ENCODE assay signal across 11 cellular contexts in genomic region chr4:6693274-6694176, GRCh38. TPM values are rescaled to one million over a fixed set of nuclear protein-coding genes. Genes with fewer than 3 reads are reported as not detected.
DNase-seq lines count a peak whose midpoint lies in the region; ATAC-seq and TF ChIP-seq lines count a peak whose summit lies in the region.
"Had no signal": no experiment of that assay in that cellular context is flagged by ENCODE, and none has a peak within 500 bp of the region (broad histone marks: within the 10 kb centered on the region; RNA-seq: fewer than 3 reads in every experiment).

S100P (plus strand) TSS chr4:6693878; CDS start chr4:6693933, 55 bp downstream.

- H3K27me3 ChIP-seq in CD4-positive, alpha-beta memory T cell (ENCODE audit: insufficient read depth, low read length) = no peaks in the 10 kb centered on the region
- no peaks in the 10 kb centered on the region for H3K27me3 ChIP-seq in colonic mucosa
- H3K27me3 ChIP-seq in gastrocnemius medialis = no peaks in the 10 kb centered on the region
- H3K27me3 ChIP-seq: ascending aorta had no signal

- H3K27ac ChIP-seq in CD4-positive, alpha-beta memory T cell (ENCODE audit: low read depth, low read length) = peak within 1 kb of the TSS; percentile 81
- H3K27ac ChIP-seq in colonic mucosa (peak within 1 kb of the TSS; percentile 53), gastrocnemius medialis (no peak within 1 kb of the TSS)
- H3K27ac ChIP-seq: ascending aorta had no signal

- no peaks in the 10 kb centered on the region for H3K9me3 Mint-ChIP-seq in CD4-positive, alpha-beta memory T cell
- no peaks in the 10 kb centered on the region for H3K9me3 Mint-ChIP-seq in nephron progenitor cell

- ATAC-seq in gastrocnemius medialis = no peak

- peaks cover 3 to 8% of the 10 kb centered on the region in 2 donors for H3K36me3 Mint-ChIP-seq in CD4-positive, alpha-beta memory T cell
- peaks cover 5% of the 10 kb centered on the region for H3K36me3 Mint-ChIP-seq in nephron progenitor cell (ENCODE audit: low read depth)

- H3K4me1 Mint-ChIP-seq in CD4-positive, alpha-beta memory T cell = peaks cover 62 to 94% (median 79%) of the 10 kb centered on the region in 4 donors
- peaks cover 69% of the 10 kb centered on the region for H3K4me1 Mint-ChIP-seq in nephron progenitor cell

- no peaks in the 10 kb centered on the region for H3K27me3 Mint-ChIP-seq in CD4-positive, alpha-beta memory T cell
- H3K27me3 Mint-ChIP-seq in nephron progenitor cell (ENCODE audit: low read depth, poor library complexity) = peaks cover 3% of the 10 kb centered on the region

- H3K9ac ChIP-seq in colonic mucosa (ENCODE audit: low read depth in 2 of 2, low read length in 2 of 2) = peak within 1 kb of the TSS in 1 of 2 donors; percentile 51
- H3K9ac ChIP-seq: parathyroid adenoma had no signal

- no peak for TF ChIP-seq POLR2A in gastrocnemius medialis (IDR thresholded peaks at IDR 0.05)

- peaks cover 99% of the 10 kb centered on the region for H3K4me1 ChIP-seq in CD4-positive, alpha-beta memory T cell (ENCODE audit: insufficient read depth, low read length)
- H3K4me1 ChIP-seq in colonic mucosa = peaks cover 9% of the 10 kb centered on the region
- peaks cover 0 to 7% of the 10 kb centered on the region in 2 donors for H3K4me1 ChIP-seq in gastrocnemius medialis

- TF ChIP-seq CTCF in colonic mucosa (IDR thresholded peaks at IDR 0.05) = no peak
- no peak for TF ChIP-seq CTCF in nephron progenitor cell (IDR thresholded peaks at IDR 0.05)
- TF ChIP-seq CTCF in gastrocnemius medialis (IDR thresholded peaks at IDR 0.05 in 4 of 5, conservative IDR thresholded peaks at IDR 0.05 in 1 of 5) = no peak

- H3K27ac Mint-ChIP-seq in CD4-positive, alpha-beta memory T cell = peak within 1 kb of the TSS; percentile 89 to 97 (median 93)
- H3K27ac Mint-ChIP-seq in nephron progenitor cell = peak within 1 kb of the TSS; percentile 98

- intact Hi-C loops in CD4-positive, alpha-beta memory T cell (cut with micrococcal nuclease) = no loop called here
- intact Hi-C loops in colonic mucosa (cut with DNase I) (no loop called here), gastrocnemius medialis (cut with DNase I; ENCODE audit: low total_unique reads) (no loop called here)

- H3K4me3 Mint-ChIP-seq in CD4-positive, alpha-beta memory T cell = peak within 1 kb of the TSS; percentile 69 to 84 (median 76)
- peak within 1 kb of the TSS; percentile 60 for H3K4me3 Mint-ChIP-seq in nephron progenitor cell

- peak within 1 kb of the TSS in 1 of 2 donors; percentile 19 for H3K4me3 ChIP-seq in CD4-positive, alpha-beta memory T cell (ENCODE audit: low read length in 2 of 2)
- H3K4me3 ChIP-seq in colonic mucosa = peak within 1 kb of the TSS; percentile 10
- H3K4me3 ChIP-seq in gastrocnemius medialis = no peak within 1 kb of the TSS
- H3K4me3 ChIP-seq: ascending aorta had no signal

- CTCF ChIA-PET in CD4-positive, alpha-beta memory T cell (lab: Charles Lee; ENCODE audit: partially characterized antibody) = interaction anchor here (0.7 to 7.0 kb wide), 6 partner anchors 12 to 23 kb away, joined by 3 to 155 read pairs (median 4); partner anchors contain the start of gene BLOC1S4

- POLR2A ChIA-PET in CD4-positive, alpha-beta memory T cell (lab: Charles Lee; ENCODE audit: partially characterized antibody) = interaction anchor here (0.6 to 34.5 kb wide), 6 partner anchors 16 to 216 kb away, joined by 3 to 1401 read pairs (median 58); partner anchors contain the start of genes BLOC1S4, MAN2B2, MRFAP1 and MRFAP1L1

- no peak for DNase-seq in CD4-positive, alpha-beta memory T cell
- DNase-seq in NCI-H460 (ENCODE audit: extremely low read depth, low read depth) (peak; percentile 88), colonic mucosa (peak; percentile 75), nephron progenitor cell (no peak), NCI-H446 treated with DMSO at 0.1 percent for 48 hours (lab: John Stamatoyannopoulos, UW) (no peak), NCI-H146 (lab: John Stamatoyannopoulos, UW) (no peak), AG08395 (ENCODE audit: low spot score) (no peak), gastrocnemius medialis (no peak)
- DNase-seq: NCI-H2171 treated with DMSO at 0.1 percent for 48 hours had no signal

- in situ Hi-C loops in gastrocnemius medialis (cut with MboI; ENCODE audit: low sequenced_read_pairs in 4 of 4) = no loop called here

- no peaks in the 10 kb centered on the region for H3K36me3 ChIP-seq in CD4-positive, alpha-beta memory T cell (ENCODE audit: insufficient read depth, low read length)
- H3K36me3 ChIP-seq in colonic mucosa (no peaks in the 10 kb centered on the region), gastrocnemius medialis (no peaks in the 10 kb centered on the region)
- H3K36me3 ChIP-seq: ascending aorta had no signal

- H3K9me3 ChIP-seq in CD4-positive, alpha-beta memory T cell (ENCODE audit: control insufficient read depth in 1 of 2, low read length in 2 of 2) = no peaks in the 10 kb centered on the region
- H3K9me3 ChIP-seq in colonic mucosa = no peaks in the 10 kb centered on the region
- H3K9me3 ChIP-seq in gastrocnemius medialis = no peaks in the 10 kb centered on the region
- H3K9me3 ChIP-seq: ascending aorta had no signal

RNA-seq across cellular contexts. Expression of gene S100P, which starts in this region (rescaled TPM):
- 1 to 10 TPM; 2.0 to 2.1 TPM for total RNA-seq in CD4-positive, alpha-beta memory T cell
- 1 to 10 TPM; 1.3 to 3.9 TPM for polyA plus RNA-seq in CD4-positive, alpha-beta memory T cell
- total RNA-seq in NCI-H460 (2014; rRNA removed; shearing (Covaris generic)) = 169 and 210 TPM in 2 replicates
- polyA plus RNA-seq in NCI-H460 (2014; cell fraction: nucleus; rRNA removed) = 48.8 and 66.4 TPM in 2 replicates
- total RNA-seq in colonic mucosa = 100 to 1,000 TPM; 137 to 547 TPM
- total RNA-seq in gastrocnemius medialis = 1 to 10 TPM in 1 of 4 donors, not detected in 3; 1.2 TPM
- total RNA-seq: ascending aorta had no signal

Comparison
In these comparisons a context has a peak if more than half of its experiments do, and no peak if none do; other contexts are left out.
1. RNA of gene S100P (total RNA-seq): 137 to 547 TPM in colonic mucosa and 169 to 210 TPM in NCI-H460; 2.0 to 2.1 TPM in CD4-positive, alpha-beta memory T cell and 1.2 TPM in gastrocnemius medialis; every median in the first group is over 10 times any median in the second.
2. DNase-seq: peak in NCI-H460 (single experiment) and colonic mucosa (single experiment); none in CD4-positive, alpha-beta memory T cell (0 of 5), nephron progenitor cell (single experiment), NCI-H446 treated with DMSO at 0.1 percent for 48 hours (single experiment), NCI-H146 (single experiment), AG08395 (single experiment) and gastrocnemius medialis (0 of 2).
3. H3K27ac ChIP-seq: peak in CD4-positive, alpha-beta memory T cell (single experiment) and colonic mucosa (single experiment); none in gastrocnemius medialis (0 of 4).